Comparison of ENCODE assay signal across 1 cellular context in genomic region chr7:2219606-2220005, GRCh38.
TF ChIP-seq lines count a peak whose summit lies in the region.

No MANE protein-coding gene starts in this region.

TF ChIP-seq in IMR-90, 13 proteins besides CTCF, POLR2A, EP300 and RAD21:
- TF ChIP-seq ELK1 (IDR thresholded peaks at IDR 0.05; ENCODE audit: borderline replicate concordance, low read depth, low read length) (no peak), RCOR1 (IDR thresholded peaks at IDR 0.05; ENCODE audit: insufficient replicate concordance, low read length) (no peak), CHD1 (IDR thresholded peaks at IDR 0.05; ENCODE audit: low read depth, low read length) (no peak), MXI1 (IDR thresholded peaks at IDR 0.05; ENCODE audit: borderline replicate concordance, low read depth, low read length) (no peak), MAZ (IDR thresholded peaks at IDR 0.05; ENCODE audit: borderline replicate concordance, low read depth, low read length) (no peak), MAFK (IDR thresholded peaks at IDR 0.05; ENCODE audit: low read depth, low read length) (no peak), RFX5 (IDR thresholded peaks at IDR 0.05; ENCODE audit: low read depth, low read length) (no peak), BHLHE40 (IDR thresholded peaks at IDR 0.05; ENCODE audit: low read depth, low read length) (no peak), FOS (IDR thresholded peaks at IDR 0.05; ENCODE audit: low read depth, low read length) (no peak), CEBPB (IDR thresholded peaks at IDR 0.05; ENCODE audit: low read depth, low read length) (no peak)
